In the genomic region with DNA sequence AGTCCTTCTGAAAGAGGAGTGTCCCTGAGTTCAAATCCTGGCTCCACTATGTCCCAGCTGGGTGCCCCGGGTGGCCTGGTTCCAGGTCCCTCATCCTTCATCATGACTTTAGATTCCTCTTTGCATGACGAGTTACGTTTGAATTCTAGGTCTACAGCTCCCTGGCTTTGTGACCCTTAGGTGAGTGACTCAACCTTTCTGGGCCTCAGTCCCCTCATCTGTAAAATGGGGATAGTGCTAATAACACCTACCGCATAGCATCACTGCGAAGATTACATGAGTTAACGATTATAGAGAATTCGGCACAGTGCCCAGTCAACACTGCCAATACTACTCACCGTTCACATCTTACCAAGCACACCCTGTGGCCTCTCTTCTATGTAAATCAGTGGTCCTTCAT, we compare ENCODE assay signal across 12 cellular contexts. TPM values are rescaled to one million over a fixed set of nuclear protein-coding genes. Genes with fewer than 3 reads are reported as not detected.
"Had no signal": no experiment of that assay in that cellular context is flagged by ENCODE, and none has a peak within 500 bp of the region (broad histone marks: within the 10 kb centered on the region; RNA-seq: fewer than 3 reads in every experiment).

No MANE protein-coding gene starts in this region.

- H3K4me1 ChIP-seq: HAP-1 had no signal

- H3K27ac ChIP-seq: GM23248 had no signal

- H3K4me3 ChIP-seq: GM23248, GM23338, HAP-1 had no signal

- H3K36me3 ChIP-seq: HAP-1 had no signal

- H2AFZ ChIP-seq: GM23248, GM23338 had no signal

- H3K9me3 ChIP-seq: HAP-1 had no signal

- H3K4me2 ChIP-seq: GM23338 had no signal

- FAIRE-seq: H1, H54 had no signal

- ATAC-seq: GM23338, HCT116 had no signal

- DNase-seq: GM23248, GOT3, H7, H9, HCEC 1CT, HFFc6 had no signal

- H3K9ac ChIP-seq: GM23248 had no signal

RNA-seq across cellular contexts. Expression of gene RSPO4, which starts 39.4 kb away (rescaled TPM):
- total RNA-seq: GM23248, H4, HFFc6 had no signal

RNA-seq across cellular contexts. Expression of gene ANGPT4, which starts 46.5 kb away (rescaled TPM):
- total RNA-seq: GM23248, HFFc6 had no signal
- polyA plus RNA-seq: GM23248, GM23338 had no signal
